9 cellular contexts compared by ENCODE assay signal in genomic region chr14:22084393-22085281, GRCh38.
DNase-seq lines count a peak whose midpoint lies in the region; ATAC-seq, FAIRE-seq and TF ChIP-seq lines count a peak whose summit lies in the region.
"Had no signal": no experiment of that assay in that cellular context is flagged by ENCODE, and none has a peak within 500 bp of the region (broad histone marks: within the 10 kb centered on the region; RNA-seq: fewer than 3 reads in every experiment).

No MANE protein-coding gene starts in this region.

- H3K79me2 ChIP-seq in H1 (ENCODE audit: control insufficient read depth in 1 of 2, insufficient read depth in 2 of 2, low read length in 2 of 2): no peaks in the 10 kb centered on the region

- H3K36me3 Mint-ChIP-seq in activated T-cell treated with anti-CD3 and anti-CD28 coated beads, Interleukin-2, amount 50 U/mL, for 4 hours (ENCODE audit: insufficient read depth): no peaks in the 10 kb centered on the region
- no peaks in the 10 kb centered on the region for H3K36me3 Mint-ChIP-seq in naive thymus-derived CD4-positive, alpha-beta T cell

- no peak overlapping the region for H2BK12ac ChIP-seq in H1 (ENCODE audit: low read depth, low read length)

- no peak overlapping the region for H2BK20ac ChIP-seq in H1 (ENCODE audit: low read length)

- TF ChIP-seq EP300 in H1 (IDR thresholded peaks at IDR 0.05; ENCODE audit: borderline replicate concordance in 1 of 2, low read depth in 2 of 2, low read length in 2 of 2): no peak

- H2BK5ac ChIP-seq in H1 (ENCODE audit: low read depth, low read length): no peak overlapping the region

- H2AFZ ChIP-seq in H1 (ENCODE audit: low read length): peak overlapping the region; percentile 94

- peak overlapping the region; percentile 45 for H3K4me3 Mint-ChIP-seq in activated T-cell treated with anti-CD3 and anti-CD28 coated beads, Interleukin-2, amount 50 U/mL, for 4 hours
- H3K4me3 Mint-ChIP-seq in naive thymus-derived CD4-positive, alpha-beta T cell: peak overlapping the region; percentile 41 to 76 (median 62)

- no peak overlapping the region for H4K91ac ChIP-seq in H1 (replicated peaks; ENCODE audit: insufficient read length, low read length)

- DNase-seq in activated T-cell treated with anti-CD3 and anti-CD28 coated beads, Interleukin-2, amount 50 U/mL, for 4 hours: no peak
- no peak for DNase-seq in activated T-cell treated with anti-CD3 and anti-CD28 coated beads, Interleukin-2, amount 50 U/mL, for 1 hour
- DNase-seq in HuH-7 (ENCODE audit: low spot score): peak; percentile 7
- DNase-seq in RWPE2 (ENCODE audit: low spot score): no peak
- no peak for DNase-seq in H1 (ENCODE audit: low read depth in 1 of 2, low spot score in 2 of 2)
- peak in 6 of 9 donors; percentile 37 to 62 (median 52) for DNase-seq in naive thymus-derived CD4-positive, alpha-beta T cell
- DNase-seq in DMS153 (lab: John Stamatoyannopoulos, UW): no peak

- TF ChIP-seq CTCF in RWPE2 (IDR thresholded peaks at IDR 0.05; ENCODE audit: poor library complexity, severe bottlenecking) (peak; percentile 93), H1 (IDR thresholded peaks at IDR 0.05; ENCODE audit: control extremely low read depth in 1 of 3, insufficient read depth in 1 of 3, low read depth in 1 of 3, low read length in 3 of 3) (peak in 2 of 3 experiments; percentile 45 to 62; a peak in 2 of 4 replicates)

- no peak overlapping the region for H3K27ac ChIP-seq in RWPE2 (ENCODE audit: poor library complexity, severe bottlenecking)
- H3K27ac ChIP-seq in H1 (ENCODE audit: low read depth, low read length): no peak overlapping the region
- H3K27ac ChIP-seq in naive thymus-derived CD4-positive, alpha-beta T cell (ENCODE audit: low read depth, low read length): no peak overlapping the region

- H3K27me3 Mint-ChIP-seq in activated T-cell treated with anti-CD3 and anti-CD28 coated beads, Interleukin-2, amount 50 U/mL, for 4 hours (ENCODE audit: low read depth): no peaks in the 10 kb centered on the region
- H3K27me3 Mint-ChIP-seq in naive thymus-derived CD4-positive, alpha-beta T cell: no peaks in the 10 kb centered on the region

- H3K4me1 ChIP-seq in RWPE2 (ENCODE audit: insufficient read depth, poor library complexity, severe bottlenecking) (peaks cover 6% of the 10 kb centered on the region), H1 (replicated peaks in 1 of 4; ENCODE audit: control insufficient read depth in 3 of 4, insufficient read depth in 4 of 4, low read length in 3 of 4) (peaks cover 0 to 3% (median 0%) of the 10 kb centered on the region in 4 experiments; a peak in 2 of 7 replicates)
- H3K4me1 ChIP-seq in naive thymus-derived CD4-positive, alpha-beta T cell (ENCODE audit: control insufficient read depth in 2 of 2, insufficient read depth in 2 of 2, low read length in 2 of 2): peaks cover 0 to 4% of the 10 kb centered on the region in 2 donors

- TF ChIP-seq RAD21 in H1 (IDR thresholded peaks at IDR 0.05 in 1 of 2, conservative IDR thresholded peaks at IDR 0.05 in 1 of 2; ENCODE audit: low read depth in 2 of 2, low read length in 2 of 2): peak; percentile 44 to 45

- no peaks in the 10 kb centered on the region for H3K36me3 ChIP-seq in RWPE2 (ENCODE audit: low read depth)
- H3K36me3 ChIP-seq in H1 (ENCODE audit: control insufficient read depth in 2 of 4, insufficient read depth in 4 of 4, low read length in 3 of 4): no peaks in the 10 kb centered on the region
- H3K36me3 ChIP-seq in naive thymus-derived CD4-positive, alpha-beta T cell (ENCODE audit: control insufficient read depth in 2 of 3, insufficient read depth in 3 of 3, low read length in 3 of 3): no peaks in the 10 kb centered on the region

- no peaks in the 10 kb centered on the region; the same call in 1 of the 2 replicates for H3K23me2 ChIP-seq in H1 (ENCODE audit: low read depth, low read length)

- FAIRE-seq in H1 (lab: Jason Lieb, UNC): peak; percentile 83
- FAIRE-seq: colon had no signal

- H3K4me3 ChIP-seq in RWPE2 (ENCODE audit: severe bottlenecking) (no peak overlapping the region), H1 (ENCODE audit: extremely low read depth in 1 of 4, insufficient read depth in 2 of 4, low read depth in 3 of 4, low read length in 4 of 4) (no peak overlapping the region)
- H3K4me3 ChIP-seq in naive thymus-derived CD4-positive, alpha-beta T cell (ENCODE audit: low read length): no peak overlapping the region

- H3K27me3 ChIP-seq in RWPE2 (ENCODE audit: insufficient read depth, poor library complexity, severe bottlenecking) (peaks cover 37% of the 10 kb centered on the region), H1 (replicated peaks in 1 of 4; ENCODE audit: control insufficient read depth in 3 of 4, extremely low read depth in 1 of 4, insufficient read depth in 3 of 4, low read length in 3 of 4) (no peaks in the 10 kb centered on the region)
- H3K27me3 ChIP-seq in naive thymus-derived CD4-positive, alpha-beta T cell (ENCODE audit: control insufficient read depth in 2 of 2, insufficient read depth in 2 of 2, low read length in 2 of 2): no peaks in the 10 kb centered on the region

- no peak overlapping the region for H3K9ac ChIP-seq in H1 (replicated peaks in 1 of 4; ENCODE audit: extremely low read depth in 1 of 4, low read depth in 3 of 4, low read length in 3 of 4)

- no peak overlapping the region for H3K23ac ChIP-seq in H1 (ENCODE audit: insufficient read length)

- H3K79me1 ChIP-seq in H1 (ENCODE audit: low read depth, low read length): no peaks in the 10 kb centered on the region

- no peak for ATAC-seq in activated T-cell treated with anti-CD3 and anti-CD28 coated beads, Interleukin-2, amount 50 U/mL, for 4 hours
- peak; percentile 50; the same call in 1 of the 3 replicates for ATAC-seq in RWPE2 (ENCODE audit: low read depth)
- peak; percentile 76 for ATAC-seq in naive thymus-derived CD4-positive, alpha-beta T cell
- ATAC-seq in HG02763 (IDR thresholded peaks at IDR 0.05; ENCODE audit: unreplicated experiment): no peak

- no peak overlapping the region for H2BK120ac ChIP-seq in H1 (replicated peaks; ENCODE audit: low read depth, low read length)

- H4K20me1 ChIP-seq in H1 (replicated peaks in 1 of 2; ENCODE audit: control insufficient read depth in 1 of 2, insufficient read depth in 2 of 2, low read length in 2 of 2): no peaks in the 10 kb centered on the region

- intact Hi-C loops in naive thymus-derived CD4-positive, alpha-beta T cell (cut with micrococcal nuclease): loop anchor here (1.0 to 10.0 kb wide), 8 partner anchors 12 to 486 kb away; no protein-coding TSS in a partner anchor

- H4K5ac ChIP-seq in H1 (ENCODE audit: insufficient read length, low read depth, low read length): no peak overlapping the region

- peak overlapping the region; percentile 60 to 87 (median 75) for H3K27ac Mint-ChIP-seq in naive thymus-derived CD4-positive, alpha-beta T cell

- H3K14ac ChIP-seq in H1 (ENCODE audit: insufficient read length): no peak overlapping the region

- H3K9me3 Mint-ChIP-seq in activated T-cell treated with anti-CD3 and anti-CD28 coated beads, Interleukin-2, amount 50 U/mL, for 4 hours: no peaks in the 10 kb centered on the region
- no peaks in the 10 kb centered on the region for H3K9me3 Mint-ChIP-seq in naive thymus-derived CD4-positive, alpha-beta T cell

- no peak overlapping the region for H3K56ac ChIP-seq in H1 (replicated peaks; ENCODE audit: insufficient read length, low read depth, low read length)

- TF ChIP-seq POLR2A in H1 (IDR thresholded peaks at IDR 0.05; ENCODE audit: control extremely low read depth in 1 of 2, low read depth in 2 of 2, low read length in 2 of 2): no peak

- H3K4me2 ChIP-seq in H1 (ENCODE audit: insufficient read depth in 1 of 2, low read depth in 2 of 2, low read length in 2 of 2): no peak overlapping the region

- H3K9me3 ChIP-seq in RWPE2 (ENCODE audit: severe bottlenecking) (no peaks in the 10 kb centered on the region), H1 (ENCODE audit: insufficient read depth in 2 of 2, low read depth in 1 of 2, low read length in 1 of 2) (no peaks in the 10 kb centered on the region)
- no peaks in the 10 kb centered on the region for H3K9me3 ChIP-seq in naive thymus-derived CD4-positive, alpha-beta T cell (ENCODE audit: control insufficient read depth in 2 of 3, low read length in 3 of 3)

- H4K8ac ChIP-seq in H1 (ENCODE audit: extremely low read depth, insufficient read depth, low read length): no peak overlapping the region

- CTCF ChIA-PET in H1 (lab: Charles Lee; ENCODE audit: partially characterized antibody): interaction anchor here (0.6 to 2.4 kb wide), 14 partner anchors 9 to 116 kb away, joined by 3 to 39 read pairs (median 4); no protein-coding TSS in a partner anchor
- CTCF ChIA-PET in naive thymus-derived CD4-positive, alpha-beta T cell (lab: Charles Lee): interaction anchor here (1.0 to 2.4 kb wide), 6 partner anchors 14 to 486 kb away, joined by 3 to 16 read pairs (median 4); no protein-coding TSS in a partner anchor

- H2BK15ac ChIP-seq in H1 (ENCODE audit: low read length): no peak overlapping the region

- no peak overlapping the region for H3K18ac ChIP-seq in H1 (ENCODE audit: extremely low read depth, low read length)

- H3K4ac ChIP-seq in H1 (replicated peaks; ENCODE audit: insufficient read length, low read depth, low read length): no peak overlapping the region

- POLR2A ChIA-PET in H1 (lab: Charles Lee; ENCODE audit: partially characterized antibody): no interaction called here
- POLR2A ChIA-PET in naive thymus-derived CD4-positive, alpha-beta T cell (lab: Charles Lee): interaction anchor here (0.7 to 2.1 kb wide), 6 partner anchors 9 to 19 kb away, joined by 3 to 9 read pairs (median 4); no protein-coding TSS in a partner anchor

- no peak overlapping the region for H2AK5ac ChIP-seq in H1 (ENCODE audit: low read depth, low read length)

- 53% methylated on average over 6 of the region's 6 CpGs; no CpG with 5 or more reads in 1 of the 2 experiments for WGBS in H1 (ENCODE audit: extremely low coverage in 1 of 2, insufficient coverage in 1 of 2, insufficient read length in 1 of 2, insufficient replicate concordance in 2 of 2, low coverage in 1 of 2, low lambda C conversion rate in 2 of 2, missing lambda C conversion rate in 1 of 2), 2 experiments

- H3K4me1 Mint-ChIP-seq in activated T-cell treated with anti-CD3 and anti-CD28 coated beads, Interleukin-2, amount 50 U/mL, for 4 hours (ENCODE audit: low read depth): peaks cover 16% of the 10 kb centered on the region
- H3K4me1 Mint-ChIP-seq in naive thymus-derived CD4-positive, alpha-beta T cell: peaks cover 2 to 40% (median 36%) of the 10 kb centered on the region in 7 donors

TF ChIP-seq in H1, 55 proteins besides CTCF, POLR2A, EP300 and RAD21 (continues in another document):
- TF ChIP-seq KDM4A (IDR thresholded peaks at IDR 0.05; ENCODE audit: low read depth, low read length, severe bottlenecking) (no peak), RBBP5 (IDR thresholded peaks at IDR 0.05; ENCODE audit: borderline replicate concordance, low read depth, low read length) (no peak), BACH1 (IDR thresholded peaks at IDR 0.05; ENCODE audit: low read length) (no peak)

Comparison
In these comparisons a context has a peak if more than half of its experiments do, and no peak if none do; other contexts are left out.
1. ATAC-seq: peak in RWPE2 (single experiment) and naive thymus-derived CD4-positive, alpha-beta T cell (single experiment); none in activated T-cell treated with anti-CD3 and anti-CD28 coated beads, Interleukin-2, amount 50 U/mL, for 4 hours (0 of 2) and HG02763 (single experiment).
2. DNase-seq: peak in HuH-7 (single experiment) and naive thymus-derived CD4-positive, alpha-beta T cell (6 of 9); none in activated T-cell treated with anti-CD3 and anti-CD28 coated beads, Interleukin-2, amount 50 U/mL, for 4 hours (single experiment), activated T-cell treated with anti-CD3 and anti-CD28 coated beads, Interleukin-2, amount 50 U/mL, for 1 hour (single experiment), RWPE2 (single experiment), H1 (0 of 2) and DMS153 (single experiment).